1 cellular context compared by ENCODE assay signal in genomic region chr22:40637181-40638150, GRCh38.
A peak's percentile ranks its signal among the peaks of the same experiment; 100 is the strongest.
TF ChIP-seq lines count a peak whose summit lies in the region.

No MANE protein-coding gene starts in this region.

TF ChIP-seq in HepG2, 621 proteins besides CTCF, POLR2A, EP300 and RAD21 (continued from another document and continues in another):
- TF ChIP-seq ZNF318 (CRISPR knock-in tag; IDR thresholded peaks at IDR 0.05) (no peak), GRHL1 (CRISPR knock-in tag; conservative IDR thresholded peaks at IDR 0.05) (no peak), ATF5 (CRISPR knock-in tag; IDR thresholded peaks at IDR 0.05; ENCODE audit: low read depth) (0 out of 2 replicates have a peak, but pooled peaks have one; percentile 34), ZNF672 (CRISPR knock-in tag; IDR thresholded peaks at IDR 0.05) (no peak), HHEX (CRISPR knock-in tag; IDR thresholded peaks at IDR 0.05) (no peak), ZFP36 (IDR thresholded peaks at IDR 0.05; ENCODE audit: borderline replicate concordance, low read depth, low read length, partially characterized antibody) (no peak), ZKSCAN1 (IDR thresholded peaks at IDR 0.05; ENCODE audit: low read length) (no peak), POLR2G (IDR thresholded peaks at IDR 0.05; ENCODE audit: low read depth, low read length) (no peak), MTA1 (CRISPR knock-in tag; IDR thresholded peaks at IDR 0.05; ENCODE audit: borderline replicate concordance) (no peak), CEBPG (CRISPR knock-in tag; IDR thresholded peaks at IDR 0.05) (no peak), ZNF772 (CRISPR knock-in tag; IDR thresholded peaks at IDR 0.05) (0 out of 2 replicates have a peak, but pooled peaks have one; percentile 1), POGZ (CRISPR knock-in tag; IDR thresholded peaks at IDR 0.05) (no peak), GATAD2A (CRISPR knock-in tag; IDR thresholded peaks at IDR 0.05) (no peak), ZNF468 (CRISPR knock-in tag; IDR thresholded peaks at IDR 0.05) (no peak), ZKSCAN8 (CRISPR knock-in tag; IDR thresholded peaks at IDR 0.05; ENCODE audit: borderline replicate concordance) (no peak), NCOA1 (CRISPR knock-in tag; IDR thresholded peaks at IDR 0.05) (no peak), ZNF253 (CRISPR knock-in tag; IDR thresholded peaks at IDR 0.05; ENCODE audit: borderline replicate concordance) (0 out of 2 replicates have a peak, but pooled peaks have one; percentile 59), RBFOX2 (IDR thresholded peaks at IDR 0.05; ENCODE audit: low read depth, low read length) (no peak), ZNF512B (CRISPR knock-in tag; IDR thresholded peaks at IDR 0.05; ENCODE audit: borderline replicate concordance) (no peak), MAX (IDR thresholded peaks at IDR 0.05) (no peak), PBX2 (CRISPR knock-in tag; IDR thresholded peaks at IDR 0.05) (no peak), KIAA2018 (CRISPR knock-in tag; IDR thresholded peaks at IDR 0.05; ENCODE audit: borderline replicate concordance) (no peak), RCOR2 (CRISPR knock-in tag; IDR thresholded peaks at IDR 0.05) (no peak), ZNF256 (CRISPR knock-in tag; conservative IDR thresholded peaks at IDR 0.05) (no peak), ZNF224 (CRISPR knock-in tag; IDR thresholded peaks at IDR 0.05) (no peak), NFE2L1 (CRISPR knock-in tag; IDR thresholded peaks at IDR 0.05; ENCODE audit: borderline replicate concordance) (no peak), ZNF878 (CRISPR knock-in tag; IDR thresholded peaks at IDR 0.05) (0 out of 2 replicates have a peak, but pooled peaks have one; percentile 24), HDAC1 (CRISPR knock-in tag; IDR thresholded peaks at IDR 0.05) (no peak; the same call in 1 of the 2 replicates), DMTF1 (CRISPR knock-in tag; IDR thresholded peaks at IDR 0.05) (no peak), GLI4 (CRISPR knock-in tag; IDR thresholded peaks at IDR 0.05; ENCODE audit: borderline replicate concordance) (no peak), DNMT1 (CRISPR knock-in tag; IDR thresholded peaks at IDR 0.05) (no peak)
